Comparison of ENCODE assay signal across 7 cellular contexts in the genomic region with DNA sequence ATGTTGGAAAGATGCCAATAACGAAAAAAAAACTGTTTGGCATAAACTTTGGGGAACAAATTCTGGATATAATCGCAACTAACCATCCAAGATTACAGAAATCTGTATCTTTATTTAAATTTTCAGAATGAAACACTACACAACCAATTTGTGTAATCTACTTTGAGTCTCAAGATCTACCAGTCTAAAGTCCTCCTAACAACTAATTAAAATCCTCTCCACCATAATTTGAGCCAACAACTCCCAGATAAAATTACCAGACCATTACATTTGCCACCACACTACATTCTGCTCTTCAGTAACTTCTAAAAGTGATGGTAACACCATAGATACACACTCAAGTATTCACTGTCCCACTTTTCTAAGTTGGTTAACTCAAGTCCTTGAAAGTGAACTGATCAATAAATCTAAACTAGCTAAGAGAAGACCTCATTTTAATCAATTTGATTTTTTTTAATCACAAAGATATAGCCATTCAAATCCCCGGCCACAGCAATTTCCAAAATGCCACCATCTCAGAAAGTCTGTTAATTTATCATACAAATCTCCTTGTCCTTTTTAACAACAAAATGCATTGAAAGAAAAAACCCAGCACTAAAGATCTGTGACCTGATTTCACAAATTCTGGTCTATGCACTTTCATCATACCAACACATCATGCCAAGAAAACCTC. TPM values are rescaled to one million over a fixed set of nuclear protein-coding genes. Genes with fewer than 3 reads are reported as not detected.
DNase-seq lines count a peak whose midpoint lies in the region; ATAC-seq and TF ChIP-seq lines count a peak whose summit lies in the region.

No MANE protein-coding gene starts in this region.

- no peak for TF ChIP-seq POLR2A in HCT116 (IDR thresholded peaks at IDR 0.05; ENCODE audit: borderline replicate concordance, extremely low read depth, insufficient read depth, insufficient read length)

- H3K9me2 ChIP-seq in HCT116 (ENCODE audit: insufficient read depth), result no peaks in the 10 kb centered on the region
- H3K9me2 ChIP-seq in hepatocyte (replicated peaks; ENCODE audit: insufficient read depth), result no peaks in the 10 kb centered on the region

- H3K79me2 ChIP-seq in HCT116 (ENCODE audit: insufficient read depth, low read length) (peaks cover 62% of the 10 kb centered on the region), hepatocyte (peaks cover 59% of the 10 kb centered on the region)

- H4K20me1 ChIP-seq in HCT116 (ENCODE audit: insufficient read depth) (peaks cover 15% of the 10 kb centered on the region; the same call in 1 of the 2 replicates), hepatocyte (ENCODE audit: insufficient read depth, poor library complexity, severe bottlenecking) (peaks cover 55% of the 10 kb centered on the region)

- H2AFZ ChIP-seq in HCT116 (ENCODE audit: low read depth, low read length, poor library complexity, severe bottlenecking) (no peak overlapping the region), hepatocyte (no peak overlapping the region)

- no peaks in the 10 kb centered on the region for H3K27me3 Mint-ChIP-seq in activated CD4-positive, alpha-beta memory T cell treated with anti-CD3 and anti-CD28 coated beads for 36 hours
- no peaks in the 10 kb centered on the region for H3K27me3 Mint-ChIP-seq in stimulated activated memory B cell treated with anti-CD40 and anti-IgM and Interleukin-4, amounts not matched to agents 10 μg/mL and 1 μg/mL and 100 μg/mL, for 72 hours

- H3K36me3 ChIP-seq in HCT116 (ENCODE audit: control insufficient read depth in 1 of 2, insufficient read depth in 2 of 2, low read length in 2 of 2), result no peaks in the 10 kb centered on the region
- H3K36me3 ChIP-seq in hepatocyte (replicated peaks; ENCODE audit: insufficient read depth, low read depth), result no peaks in the 10 kb centered on the region

- H3K27ac Mint-ChIP-seq in activated CD4-positive, alpha-beta memory T cell treated with anti-CD3 and anti-CD28 coated beads for 36 hours, result peak overlapping the region; percentile 83
- H3K27ac Mint-ChIP-seq in stimulated activated memory B cell treated with anti-CD40 and anti-IgM and Interleukin-4, amounts not matched to agents 10 μg/mL and 1 μg/mL and 100 μg/mL, for 72 hours, result peak overlapping the region; percentile 87

- H3K4me3 ChIP-seq in HCT116 (replicated peaks in 1 of 2; ENCODE audit: low read depth in 1 of 2, low read length in 2 of 2) (peak overlapping the region; percentile 85), hepatocyte (peak overlapping the region; percentile 79)

- peaks cover 4% of the 10 kb centered on the region for H3K36me3 Mint-ChIP-seq in activated CD4-positive, alpha-beta memory T cell treated with anti-CD3 and anti-CD28 coated beads for 36 hours
- no peaks in the 10 kb centered on the region for H3K36me3 Mint-ChIP-seq in stimulated activated memory B cell treated with anti-CD40 and anti-IgM and Interleukin-4, amounts not matched to agents 10 μg/mL and 1 μg/mL and 100 μg/mL, for 72 hours

- intact Hi-C loops in HCT116 (cut with micrococcal nuclease), result no loop called here
- intact Hi-C loops in activated CD4-positive, alpha-beta memory T cell treated with anti-CD3 and anti-CD28 coated beads for 36 hours (cut with micrococcal nuclease), result no loop called here

- peaks cover 37% of the 10 kb centered on the region for H3K4me1 Mint-ChIP-seq in activated CD4-positive, alpha-beta memory T cell treated with anti-CD3 and anti-CD28 coated beads for 36 hours (ENCODE audit: low read depth)
- H3K4me1 Mint-ChIP-seq in stimulated activated memory B cell treated with anti-CD40 and anti-IgM and Interleukin-4, amounts not matched to agents 10 μg/mL and 1 μg/mL and 100 μg/mL, for 72 hours, result peaks cover 53% of the 10 kb centered on the region

- H3K4me2 ChIP-seq in HCT116 (ENCODE audit: low read length) (peak overlapping the region; percentile 98), hepatocyte (peak overlapping the region; percentile 77)

- POLR2A ChIA-PET in HCT116 (lab: Charles Lee), result no interaction called here
- POLR2A ChIA-PET in activated CD4-positive, alpha-beta memory T cell treated with anti-CD3 and anti-CD28 coated beads for 36 hours (lab: Charles Lee), result interaction anchor here (3.1 kb wide), 1 partner anchor 16 kb away, joined by 29 read pairs; no protein-coding TSS in a partner anchor

- no peak for TF ChIP-seq RAD21 in HCT116 (IDR thresholded peaks at IDR 0.05; ENCODE audit: low read depth)

- BruUV-seq in HCT116 (replicated peaks; lab: Mats Ljungman, UMichigan), result no TSS peak

- ATAC-seq in HCT116 (no peak), GM18868 (IDR thresholded peaks at IDR 0.05; ENCODE audit: unreplicated experiment) (no peak), GM18502 (IDR thresholded peaks at IDR 0.05; ENCODE audit: poor library complexity, unreplicated experiment) (no peak), HG02798 (IDR thresholded peaks at IDR 0.05; ENCODE audit: poor library complexity, unreplicated experiment) (no peak)
- ATAC-seq in stimulated activated memory B cell treated with anti-CD40 and anti-IgM and Interleukin-4, amounts not matched to agents 10 μg/mL and 1 μg/mL and 100 μg/mL, for 72 hours, result no peak

- H3K9me3 ChIP-seq in HCT116 (ENCODE audit: control insufficient read depth in 1 of 2, insufficient read depth in 1 of 2, low read depth in 1 of 2, low read length in 2 of 2) (no peaks in the 10 kb centered on the region), hepatocyte (ENCODE audit: low read depth) (no peaks in the 10 kb centered on the region)

- CTCF ChIA-PET in HCT116 (lab: Charles Lee), result no interaction called here
- CTCF ChIA-PET in activated CD4-positive, alpha-beta memory T cell treated with anti-CD3 and anti-CD28 coated beads for 36 hours (lab: Charles Lee), result interaction anchor here (0.9 to 3.5 kb wide), 2 partner anchors 28 to 240 kb away, joined by 3 to 22 read pairs; no protein-coding TSS in a partner anchor

- 64% methylated on average over 3 of the region's 3 CpGs for WGBS in hepatocyte (ENCODE audit: low lambda C conversion rate, missing lambda C conversion rate)

- H3K4me3 Mint-ChIP-seq in activated CD4-positive, alpha-beta memory T cell treated with anti-CD3 and anti-CD28 coated beads for 36 hours, result peak overlapping the region; percentile 92
- peak overlapping the region; percentile 84 for H3K4me3 Mint-ChIP-seq in stimulated activated memory B cell treated with anti-CD40 and anti-IgM and Interleukin-4, amounts not matched to agents 10 μg/mL and 1 μg/mL and 100 μg/mL, for 72 hours

- RAD21 ChIA-PET in HCT116 (lab: Charles Lee; ENCODE audit: low non-redundant PET in 1 of 2, low total read pairs in 2 of 2, uncharacterized antibody in 2 of 2, unreplicated experiment in 2 of 2), result no interaction called here

- no peaks in the 10 kb centered on the region for H3K9me3 Mint-ChIP-seq in activated CD4-positive, alpha-beta memory T cell treated with anti-CD3 and anti-CD28 coated beads for 36 hours
- no peaks in the 10 kb centered on the region for H3K9me3 Mint-ChIP-seq in stimulated activated memory B cell treated with anti-CD40 and anti-IgM and Interleukin-4, amounts not matched to agents 10 μg/mL and 1 μg/mL and 100 μg/mL, for 72 hours

- H3K27me3 ChIP-seq in HCT116 (ENCODE audit: insufficient read depth, low read length) (no peaks in the 10 kb centered on the region), hepatocyte (no peaks in the 10 kb centered on the region)

- no peak for DNase-seq in HCT116 (ENCODE audit: low read depth, low spot score)
- no peak for DNase-seq in activated CD4-positive, alpha-beta memory T cell treated with anti-CD3 and anti-CD28 coated beads for 36 hours
- DNase-seq in hepatocyte (ENCODE audit: low spot score), result no peak

- H3K9ac ChIP-seq in HCT116 (ENCODE audit: low read length), result peak overlapping the region; percentile 75

- no peak for TF ChIP-seq CTCF in HCT116 (IDR thresholded peaks at IDR 0.05 in 2 of 3, conservative IDR thresholded peaks at IDR 0.05 in 1 of 3; ENCODE audit: borderline replicate concordance in 1 of 3, insufficient read depth in 1 of 3, low read depth in 2 of 3, low read length in 2 of 3)
- TF ChIP-seq CTCF in hepatocyte (IDR thresholded peaks at IDR 0.05; ENCODE audit: poor library complexity), result no peak

- H3K4me1 ChIP-seq in HCT116 (ENCODE audit: control insufficient read depth in 1 of 2, insufficient read depth in 2 of 2, low read length in 2 of 2), result peaks cover 13 to 19% of the 10 kb centered on the region in 2 experiments; a peak in 3 of 4 replicates
- peaks cover 24% of the 10 kb centered on the region for H3K4me1 ChIP-seq in hepatocyte (ENCODE audit: insufficient read depth)

- no peak overlapping the region for H3K27ac ChIP-seq in HCT116 (ENCODE audit: low read depth, low read length)
- H3K27ac ChIP-seq in hepatocyte, result peak overlapping the region; percentile 100

TF ChIP-seq in HCT116, 20 proteins besides CTCF, POLR2A, EP300 and RAD21 (continues in another document):
- TF ChIP-seq SIN3A (IDR thresholded peaks at IDR 0.05; ENCODE audit: low read depth) (no peak), ZNF274 (IDR thresholded peaks at IDR 0.05; ENCODE audit: low read depth, low read length) (no peak), JUND (IDR thresholded peaks at IDR 0.05) (no peak), CBX3 (IDR thresholded peaks at IDR 0.05; ENCODE audit: low read depth) (no peak), POLR2AphosphoS5 (IDR thresholded peaks at IDR 0.05; ENCODE audit: low read depth, low read length) (no peak), FOSL1 (IDR thresholded peaks at IDR 0.05; ENCODE audit: low read depth) (no peak), ELF1 (IDR thresholded peaks at IDR 0.05; ENCODE audit: borderline replicate concordance, low read depth) (no peak), CEBPB (IDR thresholded peaks at IDR 0.05; ENCODE audit: low read depth) (no peak)
- TF ChIP-seq, protein P1, sequence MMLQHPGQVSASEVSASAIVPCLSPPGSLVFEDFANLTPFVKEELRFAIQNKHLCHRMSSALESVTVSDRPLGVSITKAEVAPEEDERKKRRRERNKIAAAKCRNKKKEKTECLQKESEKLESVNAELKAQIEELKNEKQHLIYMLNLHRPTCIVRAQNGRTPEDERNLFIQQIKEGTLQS (IDR thresholded peaks at IDR 0.05), result no peak

RNA-seq across cellular contexts. Expression of a gene that starts 1.9 kb away (rescaled TPM):
- 22.7 TPM for total RNA-seq in HCT116 (2021; ENCODE audit: unreplicated experiment)
- 13.1 and 16.2 TPM in 2 replicates for polyA plus RNA-seq in HCT116 (2012)
- 10 to 100 TPM; 13.0 to 13.8 TPM for total RNA-seq in activated CD4-positive, alpha-beta memory T cell treated with anti-CD3 and anti-CD28 coated beads for 36 hours
- 40.3 and 45.5 TPM in 2 replicates for total RNA-seq in hepatocyte
- polyA plus RNA-seq in hepatocyte, result 38.8 and 39.2 TPM in 2 replicates
